In genomic region chr4:122542411-122543236, GRCh38 we compare ENCODE assay signal across 1 cellular context.
TF ChIP-seq lines count a peak whose summit lies in the region.

No MANE protein-coding gene starts in this region.

TF ChIP-seq in GM12878, 131 proteins besides CTCF, POLR2A, EP300 and RAD21 (continued from another document and continues in another):
- no peak for TF ChIP-seq HDAC6 (IDR thresholded peaks at IDR 0.05; ENCODE audit: unreplicated experiment)
- TF ChIP-seq ZNF687 (IDR thresholded peaks at IDR 0.05): no peak
- TF ChIP-seq FOS (IDR thresholded peaks at IDR 0.05; ENCODE audit: borderline replicate concordance, extremely low read depth, insufficient read length): no peak
- TF ChIP-seq LARP7 (IDR thresholded peaks at IDR 0.05): no peak
- TF ChIP-seq SUZ12 (IDR thresholded peaks at IDR 0.05; ENCODE audit: unreplicated experiment): no peak
- no peak for TF ChIP-seq JUND (IDR thresholded peaks at IDR 0.05; ENCODE audit: low read depth, low read length)
- peak; percentile 91 for TF ChIP-seq TBL1XR1 (IDR thresholded peaks at IDR 0.05; ENCODE audit: low read depth, low read length)
- no peak for TF ChIP-seq BMI1 (IDR thresholded peaks at IDR 0.05; ENCODE audit: borderline replicate concordance)
- TF ChIP-seq SP1 (IDR thresholded peaks at IDR 0.05; ENCODE audit: low read depth, low read length): no peak
- no peak for TF ChIP-seq REST (IDR thresholded peaks at IDR 0.05; ENCODE audit: low read depth, low read length)
- peak; percentile 81 for TF ChIP-seq MEF2B (IDR thresholded peaks at IDR 0.05; ENCODE audit: partially characterized antibody, poor library complexity, severe bottlenecking)
- TF ChIP-seq SPI1 (IDR thresholded peaks at IDR 0.05; ENCODE audit: borderline replicate concordance, insufficient read depth, low read depth, low read length): no peak; the same call in 1 of the 2 replicates
- no peak for TF ChIP-seq ZBTB40 (IDR thresholded peaks at IDR 0.05; ENCODE audit: borderline replicate concordance)
- TF ChIP-seq RUNX3 (IDR thresholded peaks at IDR 0.05; ENCODE audit: low read length): peak; percentile 95
- TF ChIP-seq YBX1 (IDR thresholded peaks at IDR 0.05): no peak
- TF ChIP-seq, protein P1, sequence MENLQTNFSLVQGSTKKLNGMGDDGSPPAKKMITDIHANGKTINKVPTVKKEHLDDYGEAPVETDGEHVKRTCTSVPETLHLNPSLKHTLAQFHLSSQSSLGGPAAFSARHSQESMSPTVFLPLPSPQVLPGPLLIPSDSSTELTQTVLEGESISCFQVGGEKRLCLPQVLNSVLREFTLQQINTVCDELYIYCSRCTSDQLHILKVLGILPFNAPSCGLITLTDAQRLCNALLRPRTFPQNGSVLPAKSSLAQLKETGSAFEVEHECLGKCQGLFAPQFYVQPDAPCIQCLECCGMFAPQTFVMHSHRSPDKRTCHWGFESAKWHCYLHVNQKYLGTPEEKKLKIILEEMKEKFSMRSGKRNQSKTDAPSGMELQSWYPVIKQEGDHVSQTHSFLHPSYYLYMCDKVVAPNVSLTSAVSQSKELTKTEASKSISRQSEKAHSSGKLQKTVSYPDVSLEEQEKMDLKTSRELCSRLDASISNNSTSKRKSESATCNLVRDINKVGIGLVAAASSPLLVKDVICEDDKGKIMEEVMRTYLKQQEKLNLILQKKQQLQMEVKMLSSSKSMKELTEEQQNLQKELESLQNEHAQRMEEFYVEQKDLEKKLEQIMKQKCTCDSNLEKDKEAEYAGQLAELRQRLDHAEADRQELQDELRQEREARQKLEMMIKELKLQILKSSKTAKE (IDR thresholded peaks at IDR 0.05; ENCODE audit: low read depth, poor library complexity, severe bottlenecking): peak; percentile 55
- no peak for TF ChIP-seq SREBF1 (IDR thresholded peaks at IDR 0.05; ENCODE audit: low read length)
- TF ChIP-seq ZNF24 (IDR thresholded peaks at IDR 0.05): no peak
- TF ChIP-seq, protein P2, sequence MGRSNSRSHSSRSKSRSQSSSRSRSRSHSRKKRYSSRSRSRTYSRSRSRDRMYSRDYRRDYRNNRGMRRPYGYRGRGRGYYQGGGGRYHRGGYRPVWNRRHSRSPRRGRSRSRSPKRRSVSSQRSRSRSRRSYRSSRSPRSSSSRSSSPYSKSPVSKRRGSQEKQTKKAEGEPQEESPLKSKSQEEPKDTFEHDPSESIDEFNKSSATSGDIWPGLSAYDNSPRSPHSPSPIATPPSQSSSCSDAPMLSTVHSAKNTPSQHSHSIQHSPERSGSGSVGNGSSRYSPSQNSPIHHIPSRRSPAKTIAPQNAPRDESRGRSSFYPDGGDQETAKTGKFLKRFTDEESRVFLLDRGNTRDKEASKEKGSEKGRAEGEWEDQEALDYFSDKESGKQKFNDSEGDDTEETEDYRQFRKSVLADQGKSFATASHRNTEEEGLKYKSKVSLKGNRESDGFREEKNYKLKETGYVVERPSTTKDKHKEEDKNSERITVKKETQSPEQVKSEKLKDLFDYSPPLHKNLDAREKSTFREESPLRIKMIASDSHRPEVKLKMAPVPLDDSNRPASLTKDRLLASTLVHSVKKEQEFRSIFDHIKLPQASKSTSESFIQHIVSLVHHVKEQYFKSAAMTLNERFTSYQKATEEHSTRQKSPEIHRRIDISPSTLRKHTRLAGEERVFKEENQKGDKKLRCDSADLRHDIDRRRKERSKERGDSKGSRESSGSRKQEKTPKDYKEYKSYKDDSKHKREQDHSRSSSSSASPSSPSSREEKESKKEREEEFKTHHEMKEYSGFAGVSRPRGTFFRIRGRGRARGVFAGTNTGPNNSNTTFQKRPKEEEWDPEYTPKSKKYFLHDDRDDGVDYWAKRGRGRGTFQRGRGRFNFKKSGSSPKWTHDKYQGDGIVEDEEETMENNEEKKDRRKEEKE (IDR thresholded peaks at IDR 0.05): no peak
- peak; percentile 88 for TF ChIP-seq FOXM1 (IDR thresholded peaks at IDR 0.05; ENCODE audit: low read depth, low read length)
- no peak for TF ChIP-seq ZZZ3 (IDR thresholded peaks at IDR 0.05; ENCODE audit: control insufficient read depth, insufficient read length, low read depth)
- no peak for TF ChIP-seq TCF12 (IDR thresholded peaks at IDR 0.05; ENCODE audit: low read depth, low read length)
- no peak for TF ChIP-seq YY1 (IDR thresholded peaks at IDR 0.05; ENCODE audit: low read depth, low read length)
- TF ChIP-seq BCL11A (IDR thresholded peaks at IDR 0.05; ENCODE audit: low read depth, low read length): peak; percentile 74; the same call in 1 of the 2 replicates
- no peak for TF ChIP-seq NRF1 (conservative IDR thresholded peaks at IDR 0.05; ENCODE audit: low read depth, low read length)
- TF ChIP-seq PAX5 (IDR thresholded peaks at IDR 0.05; ENCODE audit: borderline replicate concordance, low read depth, low read length): no peak; the same call in 1 of the 2 replicates
- TF ChIP-seq ASH2L (IDR thresholded peaks at IDR 0.05; ENCODE audit: borderline replicate concordance, low read depth): no peak
- TF ChIP-seq, protein P3, sequence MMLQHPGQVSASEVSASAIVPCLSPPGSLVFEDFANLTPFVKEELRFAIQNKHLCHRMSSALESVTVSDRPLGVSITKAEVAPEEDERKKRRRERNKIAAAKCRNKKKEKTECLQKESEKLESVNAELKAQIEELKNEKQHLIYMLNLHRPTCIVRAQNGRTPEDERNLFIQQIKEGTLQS (IDR thresholded peaks at IDR 0.05; ENCODE audit: borderline replicate concordance, extremely low read depth, low read depth, low read length): no peak
- TF ChIP-seq DPF2 (IDR thresholded peaks at IDR 0.05): no peak
- no peak for TF ChIP-seq TARDBP (IDR thresholded peaks at IDR 0.05; ENCODE audit: borderline replicate concordance)
- TF ChIP-seq POU2F2 (IDR thresholded peaks at IDR 0.05; ENCODE audit: borderline replicate concordance, low read depth, low read length): peak; percentile 13; the same call in 1 of the 3 replicates
- TF ChIP-seq, protein P4, sequence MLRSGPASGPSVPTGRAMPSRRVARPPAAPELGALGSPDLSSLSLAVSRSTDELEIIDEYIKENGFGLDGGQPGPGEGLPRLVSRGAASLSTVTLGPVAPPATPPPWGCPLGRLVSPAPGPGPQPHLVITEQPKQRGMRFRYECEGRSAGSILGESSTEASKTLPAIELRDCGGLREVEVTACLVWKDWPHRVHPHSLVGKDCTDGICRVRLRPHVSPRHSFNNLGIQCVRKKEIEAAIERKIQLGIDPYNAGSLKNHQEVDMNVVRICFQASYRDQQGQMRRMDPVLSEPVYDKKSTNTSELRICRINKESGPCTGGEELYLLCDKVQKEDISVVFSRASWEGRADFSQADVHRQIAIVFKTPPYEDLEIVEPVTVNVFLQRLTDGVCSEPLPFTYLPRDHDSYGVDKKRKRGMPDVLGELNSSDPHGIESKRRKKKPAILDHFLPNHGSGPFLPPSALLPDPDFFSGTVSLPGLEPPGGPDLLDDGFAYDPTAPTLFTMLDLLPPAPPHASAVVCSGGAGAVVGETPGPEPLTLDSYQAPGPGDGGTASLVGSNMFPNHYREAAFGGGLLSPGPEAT (IDR thresholded peaks at IDR 0.05; ENCODE audit: low read depth): no peak
- TF ChIP-seq CHD1 (IDR thresholded peaks at IDR 0.05; ENCODE audit: low read depth, low read length): no peak
- no peak for TF ChIP-seq SREBF2 (IDR thresholded peaks at IDR 0.05; ENCODE audit: low read length)
- TF ChIP-seq POLR2AphosphoS5 (IDR thresholded peaks at IDR 0.05; ENCODE audit: low read length): no peak
- TF ChIP-seq E2F8 (IDR thresholded peaks at IDR 0.05; ENCODE audit: low read depth, partially characterized antibody): no peak
- no peak for TF ChIP-seq ZNF384 (IDR thresholded peaks at IDR 0.05; ENCODE audit: borderline replicate concordance, low read depth, low read length)
- TF ChIP-seq STAT1 (conservative IDR thresholded peaks at IDR 0.05): no peak
- no peak for TF ChIP-seq NFYA (IDR thresholded peaks at IDR 0.05; ENCODE audit: borderline replicate concordance, low read depth, low read length)
- TF ChIP-seq NFXL1 (IDR thresholded peaks at IDR 0.05; ENCODE audit: borderline replicate concordance): no peak
